8 cellular contexts compared by ENCODE assay signal in genomic region chr20:36491901-36492617, GRCh38. TPM values are rescaled to one million over a fixed set of nuclear protein-coding genes. Genes with fewer than 3 reads are reported as not detected.
DNase-seq lines count a peak whose midpoint lies in the region; ATAC-seq and TF ChIP-seq lines count a peak whose summit lies in the region.

No MANE protein-coding gene starts in this region.

- peak overlapping the region in 3 of 5 donors; percentile 76 to 89 (median 87) for H3K27ac ChIP-seq in adrenal gland

- peaks cover 33% of the 10 kb centered on the region for H3K4me1 Mint-ChIP-seq in stimulated activated naive CD8-positive, alpha-beta T cell treated with anti-CD3 and anti-CD28 coated beads, Interleukin-15, Interleukin-2, amounts not matched to agents 100 ng/mL and 50 ng/mL, for 24 hours (ENCODE audit: low read depth)

- H3K9me3 Mint-ChIP-seq in stimulated activated naive CD8-positive, alpha-beta T cell treated with anti-CD3 and anti-CD28 coated beads, Interleukin-15, Interleukin-2, amounts not matched to agents 100 ng/mL and 50 ng/mL, for 24 hours, result no peaks in the 10 kb centered on the region

- H3K9me3 ChIP-seq in adrenal gland (replicated peaks in 1 of 3), result no peaks in the 10 kb centered on the region
- H3K9me3 ChIP-seq in mucosa of descending colon, result no peaks in the 10 kb centered on the region

- TF ChIP-seq POLR2A in adrenal gland (IDR thresholded peaks at IDR 0.05), result no peak

- H3K27me3 ChIP-seq in adrenal gland, result no peaks in the 10 kb centered on the region

- no peak for TF ChIP-seq CTCF in adrenal gland (IDR thresholded peaks at IDR 0.05)
- no peak for TF ChIP-seq CTCF in mucosa of descending colon (IDR thresholded peaks at IDR 0.05)

- H3K4me3 ChIP-seq in adrenal gland (no peak overlapping the region), mucosa of descending colon (no peak overlapping the region)

- peak overlapping the region; percentile 84 for H3K27ac Mint-ChIP-seq in stimulated activated naive CD8-positive, alpha-beta T cell treated with anti-CD3 and anti-CD28 coated beads, Interleukin-15, Interleukin-2, amounts not matched to agents 100 ng/mL and 50 ng/mL, for 24 hours

- H3K27me3 Mint-ChIP-seq in stimulated activated naive CD8-positive, alpha-beta T cell treated with anti-CD3 and anti-CD28 coated beads, Interleukin-15, Interleukin-2, amounts not matched to agents 100 ng/mL and 50 ng/mL, for 24 hours, result no peaks in the 10 kb centered on the region

- DNase-seq in T follicular helper cell (ENCODE audit: low read depth), result peak; percentile 19
- DNase-seq in adrenal gland, result no peak
- DNase-seq in mucosa of descending colon, result peak; percentile 7 to 62 (median 38)
- DNase-seq in middle frontal gyrus (ENCODE audit: extremely low spot score, low spot score), result no peak
- DNase-seq in SHP77 (lab: John Stamatoyannopoulos, UW), result no peak

- H3K4me3 Mint-ChIP-seq in stimulated activated naive CD8-positive, alpha-beta T cell treated with anti-CD3 and anti-CD28 coated beads, Interleukin-15, Interleukin-2, amounts not matched to agents 100 ng/mL and 50 ng/mL, for 24 hours, result no peak overlapping the region

- no peaks in the 10 kb centered on the region for H3K36me3 Mint-ChIP-seq in stimulated activated naive CD8-positive, alpha-beta T cell treated with anti-CD3 and anti-CD28 coated beads, Interleukin-15, Interleukin-2, amounts not matched to agents 100 ng/mL and 50 ng/mL, for 24 hours (ENCODE audit: low read depth)

- H3K4me1 ChIP-seq in adrenal gland (replicated peaks in 1 of 2) (peaks cover 11 to 60% of the 10 kb centered on the region in 2 donors), mucosa of descending colon (ENCODE audit: low read depth) (peaks cover 7% of the 10 kb centered on the region)

- H3K36me3 ChIP-seq in adrenal gland (replicated peaks in 1 of 2) (peaks cover 0 to 9% of the 10 kb centered on the region in 2 donors), mucosa of descending colon (ENCODE audit: low read depth) (no peaks in the 10 kb centered on the region)

- intact Hi-C loops in adrenal gland (cut with DNase I), result no loop called here
- intact Hi-C loops in mucosa of descending colon (cut with DNase I, micrococcal nuclease), result no loop called here

- 37 to 63% (median 57%) methylated on average over 5 to 8 of the region's 8 CpGs for WGBS in adrenal gland, 4 donors

- peak; percentile 43 for ATAC-seq in GM18868 (IDR thresholded peaks at IDR 0.05; ENCODE audit: unreplicated experiment)
- peak; percentile 67 for ATAC-seq in mucosa of descending colon
- ATAC-seq in HG02870 (IDR thresholded peaks at IDR 0.05; ENCODE audit: unreplicated experiment), result no peak

RNA-seq across cellular contexts. Expression of gene MYL9, which starts 49.3 kb away (rescaled TPM):
- total RNA-seq in adrenal gland, result 1,000 to 10,000 TPM in 3 of 8 donors, 100 to 1,000 TPM in 5; 241 to 1,128 (median 564) TPM
- polyA plus RNA-seq in adrenal gland, result 1,000 to 10,000 TPM in 2 of 3 donors, 100 to 1,000 TPM in 1; 891 to 1,967 (median 1,739) TPM
- total RNA-seq in mucosa of descending colon, result 1,000 to 10,000 TPM in 1 of 3 donors, 100 to 1,000 TPM in 1, 10 to 100 TPM in 1; 74.3 to 3,203 (median 259) TPM

Comparison
In these comparisons a context has a peak if more than half of its experiments do, and no peak if none do; other contexts are left out.
1. DNase-seq: peak in T follicular helper cell (single experiment) and mucosa of descending colon (3 of 3); none in adrenal gland (0 of 7), middle frontal gyrus (single experiment) and SHP77 (0 of 2).